In the genomic region with DNA sequence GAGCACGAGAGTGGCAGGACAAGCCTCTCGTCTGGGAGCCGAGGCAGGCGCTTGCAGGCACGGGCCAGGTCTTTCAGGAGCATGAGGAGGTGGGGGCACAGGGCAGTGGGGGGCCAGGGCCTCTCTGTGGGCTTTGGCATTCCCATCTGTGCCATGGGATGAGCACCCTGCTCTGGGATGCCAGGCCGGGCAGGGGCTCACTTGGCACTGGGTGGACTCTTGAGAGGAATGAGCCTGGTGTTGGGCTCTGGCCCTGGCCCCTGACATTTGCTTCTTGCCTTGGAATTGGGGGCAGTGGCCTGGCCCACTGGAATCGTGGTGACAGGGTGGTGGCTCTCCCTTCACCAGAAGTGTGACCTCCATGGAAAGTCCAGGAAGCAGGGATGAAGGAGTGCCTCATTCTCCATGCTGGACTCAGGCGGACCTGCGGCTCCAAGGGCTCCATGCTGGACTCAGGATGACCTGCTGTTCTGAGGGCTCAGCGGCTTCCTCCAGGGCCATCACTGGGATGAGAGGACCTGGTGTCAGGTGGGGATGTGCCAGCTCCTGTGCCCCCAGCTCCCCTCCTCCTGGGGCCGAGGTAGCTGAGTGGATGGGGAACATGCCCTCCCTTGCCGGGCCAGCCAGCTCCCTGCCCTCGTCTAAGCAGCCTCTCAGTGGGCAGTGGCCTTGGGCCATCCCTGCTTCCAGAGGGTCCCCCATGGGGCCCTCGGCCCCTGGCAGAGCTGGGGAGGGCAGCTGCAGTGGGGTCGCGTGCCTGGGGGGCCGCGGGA, we compare ENCODE assay signal across 30 cellular contexts.
DNase-seq lines count a peak whose midpoint lies in the region; ATAC-seq, FAIRE-seq and TF ChIP-seq lines count a peak whose summit lies in the region.
"Had no signal": no experiment of that assay in that cellular context is flagged by ENCODE, and none has a peak within 500 bp of the region (broad histone marks: within the 10 kb centered on the region; RNA-seq: fewer than 3 reads in every experiment).

No MANE protein-coding gene starts in this region.

- H3K27ac Mint-ChIP-seq in Calu3 (ENCODE audit: unreplicated experiment) = no peak overlapping the region
- H3K27ac Mint-ChIP-seq: activated CD4-positive, alpha-beta memory T cell treated with anti-CD3 and anti-CD28 coated beads, Interleukin-2, amount 10 ng/mL, durations not matched to agents 7 days and 5 days had no signal

- peaks cover 94% of the 10 kb centered on the region for H3K27me3 Mint-ChIP-seq in Calu3 (ENCODE audit: unreplicated experiment)
- H3K27me3 Mint-ChIP-seq: activated CD4-positive, alpha-beta memory T cell treated with anti-CD3 and anti-CD28 coated beads, Interleukin-2, amount 10 ng/mL, durations not matched to agents 7 days and 5 days had no signal

- H3K4me3 ChIP-seq in ascending aorta (no peak overlapping the region), lower lobe of right lung (no peak overlapping the region), upper lobe of left lung (no peak overlapping the region), brain microvascular endothelial cell (ENCODE audit: low read depth, low read length) (no peak overlapping the region)
- H3K4me3 ChIP-seq: cardiac muscle cell, hepatocyte, smooth muscle cell had no signal

- WGBS in upper lobe of left lung, 2 donors = 87 to 98% methylated on average over 5 to 16 of the region's 18 CpGs

- DNase-seq in Right ventricle myocardium superior (peak; percentile 35), left cardiac atrium (no peak), ascending aorta (ENCODE audit: low spot score in 2 of 2) (peak; percentile 0 to 47), lower lobe of right lung (peak; percentile 39), upper lobe of left lung (peak; percentile 14 to 61), frontal cortex (ENCODE audit: low spot score in 2 of 2) (no peak), brain microvascular endothelial cell (no peak), Calu3 (no peak)
- DNase-seq: activated CD4-positive, alpha-beta memory T cell treated with anti-CD3 and anti-CD28 coated beads, Interleukin-2, amount 10 ng/mL, durations not matched to agents 7 days and 5 days; activated CD4-positive, CD25-positive, alpha-beta regulatory T cell treated with anti-CD3 and anti-CD28 coated beads, Interleukin-2, amount 50 U/mL, for 72 hours; activated naive CD4-positive, alpha-beta T cell treated with Interleukin-2 at 50 U/mL for 16 hours; C1 segment of cervical spinal cord; cortex of kidney; foreskin fibroblast; Kasumi-1; midbrain; MV-4-11; naive thymus-derived CD4-positive, alpha-beta T cell; NCI-H1436 treated with DMSO at 0.1 percent for 48 hours; NCI-H2107; NCI-H748 treated with DMSO at 0.1 percent for 48 hours; nucleus accumbens; stimulated activated CD4-positive, alpha-beta T cell treated with anti-CD3 and anti-CD28 coated beads, Interleukin-1b, Interleukin-23, amount 100 ng/mL, for 48 hours had no signal

- H3K27ac ChIP-seq in ascending aorta (no peak overlapping the region), lower lobe of right lung (no peak overlapping the region), upper lobe of left lung (no peak overlapping the region), brain microvascular endothelial cell (no peak overlapping the region)
- H3K27ac ChIP-seq: cardiac muscle cell, hepatocyte had no signal

- H3K4me1 ChIP-seq in ascending aorta = no peaks in the 10 kb centered on the region
- no peaks in the 10 kb centered on the region for H3K4me1 ChIP-seq in lower lobe of right lung
- peaks cover 0 to 6% (median 0%) of the 10 kb centered on the region in 4 donors for H3K4me1 ChIP-seq in upper lobe of left lung

- TF ChIP-seq EP300 in upper lobe of left lung (IDR thresholded peaks at IDR 0.05) = no peak

- H3K4me3 Mint-ChIP-seq in Calu3 (ENCODE audit: low read depth, unreplicated experiment) = no peak overlapping the region
- H3K4me3 Mint-ChIP-seq: activated CD4-positive, alpha-beta memory T cell treated with anti-CD3 and anti-CD28 coated beads, Interleukin-2, amount 10 ng/mL, durations not matched to agents 7 days and 5 days; naive thymus-derived CD4-positive, alpha-beta T cell had no signal

- H3K36me3 Mint-ChIP-seq in Calu3 (ENCODE audit: insufficient read depth, unreplicated experiment) = no peaks in the 10 kb centered on the region
- H3K36me3 Mint-ChIP-seq: naive thymus-derived CD4-positive, alpha-beta T cell had no signal

- no TSS peak for BruUV-seq in Calu3 (replicated peaks; lab: Mats Ljungman, UMichigan)

- no peak for ATAC-seq in Right ventricle myocardium superior (ENCODE audit: poor library complexity)
- no peak for ATAC-seq in left cardiac atrium
- no peak for ATAC-seq in lower lobe of right lung
- ATAC-seq in upper lobe of left lung (ENCODE audit: low FRiP score in 2 of 2) = no peak
- ATAC-seq: esophagus mucosa; left lobe of liver; naive thymus-derived CD4-positive, alpha-beta T cell had no signal

- TF ChIP-seq CTCF in ascending aorta (IDR thresholded peaks at IDR 0.05) = no peak
- TF ChIP-seq CTCF in lower lobe of right lung (IDR thresholded peaks at IDR 0.05) = no peak
- no peak for TF ChIP-seq CTCF in upper lobe of left lung (IDR thresholded peaks at IDR 0.05)
- TF ChIP-seq CTCF in brain microvascular endothelial cell (IDR thresholded peaks at IDR 0.05; ENCODE audit: low read depth, low read length, missing control alignments) = no peak
- no peak for TF ChIP-seq CTCF in Calu3 (IDR thresholded peaks at IDR 0.05; ENCODE audit: unreplicated experiment)

- H3K36me3 ChIP-seq in ascending aorta (no peaks in the 10 kb centered on the region), lower lobe of right lung (no peaks in the 10 kb centered on the region), upper lobe of left lung (no peaks in the 10 kb centered on the region), brain microvascular endothelial cell (replicated peaks) (no peaks in the 10 kb centered on the region)
- H3K36me3 ChIP-seq: cardiac muscle cell had no signal

- no peaks in the 10 kb centered on the region for H3K9me3 ChIP-seq in ascending aorta
- no peaks in the 10 kb centered on the region for H3K9me3 ChIP-seq in lower lobe of right lung
- H3K9me3 ChIP-seq in upper lobe of left lung = no peaks in the 10 kb centered on the region

- H3K4me1 Mint-ChIP-seq in Calu3 (ENCODE audit: low read depth, unreplicated experiment) = no peaks in the 10 kb centered on the region
- H3K4me1 Mint-ChIP-seq: activated CD4-positive, alpha-beta memory T cell treated with anti-CD3 and anti-CD28 coated beads, Interleukin-2, amount 10 ng/mL, durations not matched to agents 7 days and 5 days had no signal

- intact Hi-C loops in Right ventricle myocardium superior (cut with DNase I) = no loop called here
- intact Hi-C loops in left cardiac atrium (cut with DNase I) = no loop called here
- intact Hi-C loops in ascending aorta (cut with DNase I) = no loop called here
- intact Hi-C loops in lower lobe of right lung (cut with DNase I) = no loop called here
- intact Hi-C loops in Calu3 (cut with micrococcal nuclease; ENCODE audit: unreplicated experiment) = no loop called here

- H3K27me3 ChIP-seq in ascending aorta (no peaks in the 10 kb centered on the region), lower lobe of right lung (ENCODE audit: low read depth) (peaks cover 12% of the 10 kb centered on the region), upper lobe of left lung (no peaks in the 10 kb centered on the region), brain microvascular endothelial cell (replicated peaks) (no peaks in the 10 kb centered on the region)
- H3K27me3 ChIP-seq: cardiac muscle cell, hepatocyte had no signal

- H3K9me3 Mint-ChIP-seq in Calu3 (ENCODE audit: low read depth, unreplicated experiment) = no peaks in the 10 kb centered on the region
- H3K9me3 Mint-ChIP-seq: activated CD4-positive, alpha-beta memory T cell treated with anti-CD3 and anti-CD28 coated beads, Interleukin-2, amount 10 ng/mL, durations not matched to agents 7 days and 5 days; naive thymus-derived CD4-positive, alpha-beta T cell had no signal

- in situ Hi-C loops in brain microvascular endothelial cell (cut with HindIII; ENCODE audit: low pct_ligation_motif_present, low sequenced_read_pairs) = no loop called here

- CTCF ChIA-PET in Calu3 (lab: Charles Lee) = no interaction called here

- FAIRE-seq in frontal cortex (lab: Jason Lieb, UNC) = no peak
- FAIRE-seq: RCC 7860, TTC549 had no signal

- TF ChIP-seq POLR2A in upper lobe of left lung (IDR thresholded peaks at IDR 0.05) = no peak

Comparison
In these comparisons a context has a peak if more than half of its experiments do, and no peak if none do; other contexts are left out.
1. DNase-seq: peak in Right ventricle myocardium superior (single experiment), ascending aorta (2 of 2), lower lobe of right lung (single experiment) and upper lobe of left lung (2 of 2); none in left cardiac atrium (single experiment), frontal cortex (0 of 2), brain microvascular endothelial cell (single experiment) and Calu3 (single experiment).